In genomic region chr16:4288148-4288921, GRCh38 we compare ENCODE assay signal across 8 cellular contexts. TPM values are rescaled to one million over a fixed set of nuclear protein-coding genes. Genes with fewer than 3 reads are reported as not detected.
DNase-seq lines count a peak whose midpoint lies in the region; ATAC-seq and TF ChIP-seq lines count a peak whose summit lies in the region.

No MANE protein-coding gene starts in this region.

- no peaks in the 10 kb centered on the region for H3K36me3 Mint-ChIP-seq in activated CD8-positive, alpha-beta memory T cell treated with anti-CD3 and anti-CD28 coated beads, Interleukin-2, amount 10 ng/mL, durations not matched to agents 7 days and 5 days
- H3K36me3 Mint-ChIP-seq in naive thymus-derived CD4-positive, alpha-beta T cell = no peaks in the 10 kb centered on the region
- H3K36me3 Mint-ChIP-seq in stimulated activated memory B cell treated with anti-CD40 and anti-IgM and Interleukin-4, amounts not matched to agents 10 μg/mL and 1 μg/mL and 100 μg/mL, for 72 hours = no peaks in the 10 kb centered on the region

- H3K27ac ChIP-seq in naive thymus-derived CD4-positive, alpha-beta T cell (ENCODE audit: low read depth, low read length) = no peak overlapping the region

- H3K27ac Mint-ChIP-seq in activated CD8-positive, alpha-beta memory T cell treated with anti-CD3 and anti-CD28 coated beads, Interleukin-2, amount 10 ng/mL, durations not matched to agents 7 days and 5 days = no peak overlapping the region
- H3K27ac Mint-ChIP-seq in naive thymus-derived CD4-positive, alpha-beta T cell = peak overlapping the region in 2 of 9 donors; percentile 18 to 49
- no peak overlapping the region for H3K27ac Mint-ChIP-seq in stimulated activated memory B cell treated with anti-CD40 and anti-IgM and Interleukin-4, amounts not matched to agents 10 μg/mL and 1 μg/mL and 100 μg/mL, for 72 hours

- no peaks in the 10 kb centered on the region for H3K9me3 Mint-ChIP-seq in activated CD8-positive, alpha-beta memory T cell treated with anti-CD3 and anti-CD28 coated beads, Interleukin-2, amount 10 ng/mL, durations not matched to agents 7 days and 5 days (ENCODE audit: low read depth)
- H3K9me3 Mint-ChIP-seq in naive thymus-derived CD4-positive, alpha-beta T cell = no peaks in the 10 kb centered on the region
- H3K9me3 Mint-ChIP-seq in stimulated activated memory B cell treated with anti-CD40 and anti-IgM and Interleukin-4, amounts not matched to agents 10 μg/mL and 1 μg/mL and 100 μg/mL, for 72 hours = no peaks in the 10 kb centered on the region

- peaks cover 6 to 7% of the 10 kb centered on the region in 2 donors for H3K4me1 ChIP-seq in naive thymus-derived CD4-positive, alpha-beta T cell (ENCODE audit: control insufficient read depth in 2 of 2, insufficient read depth in 2 of 2, low read length in 2 of 2)

- POLR2A ChIA-PET in naive thymus-derived CD4-positive, alpha-beta T cell (lab: Charles Lee) = interaction anchor here (1.2 kb wide), 1 partner anchor 37 kb away, joined by 3 read pairs; no protein-coding TSS in a partner anchor

- CTCF ChIA-PET in activated CD8-positive, alpha-beta memory T cell treated with anti-CD3 and anti-CD28 coated beads, Interleukin-2, amount 10 ng/mL, durations not matched to agents 7 days and 5 days (lab: Charles Lee) = interaction anchor here (0.6 to 3.5 kb wide), 23 partner anchors 9 to 217 kb away, joined by 3 to 101 read pairs (median 5); partner anchors contain the start of genes GLIS2 and TFAP4
- CTCF ChIA-PET in naive thymus-derived CD4-positive, alpha-beta T cell (lab: Charles Lee) = interaction anchor here (0.6 to 3.6 kb wide), 13 partner anchors 10 to 733 kb away, joined by 3 to 21 read pairs (median 4); no protein-coding TSS in a partner anchor

- H3K4me3 Mint-ChIP-seq in activated CD8-positive, alpha-beta memory T cell treated with anti-CD3 and anti-CD28 coated beads, Interleukin-2, amount 10 ng/mL, durations not matched to agents 7 days and 5 days = no peak overlapping the region
- H3K4me3 Mint-ChIP-seq in naive thymus-derived CD4-positive, alpha-beta T cell = peak overlapping the region in 1 of 10 donors; percentile 53
- no peak overlapping the region for H3K4me3 Mint-ChIP-seq in stimulated activated memory B cell treated with anti-CD40 and anti-IgM and Interleukin-4, amounts not matched to agents 10 μg/mL and 1 μg/mL and 100 μg/mL, for 72 hours

- no peaks in the 10 kb centered on the region for H3K27me3 ChIP-seq in naive thymus-derived CD4-positive, alpha-beta T cell (ENCODE audit: control insufficient read depth in 2 of 2, insufficient read depth in 2 of 2, low read length in 2 of 2)

- peaks cover 5% of the 10 kb centered on the region for H3K27me3 Mint-ChIP-seq in activated CD8-positive, alpha-beta memory T cell treated with anti-CD3 and anti-CD28 coated beads, Interleukin-2, amount 10 ng/mL, durations not matched to agents 7 days and 5 days
- peaks cover 5 to 23% (median 11%) of the 10 kb centered on the region in 5 donors for H3K27me3 Mint-ChIP-seq in naive thymus-derived CD4-positive, alpha-beta T cell
- peaks cover 77% of the 10 kb centered on the region for H3K27me3 Mint-ChIP-seq in stimulated activated memory B cell treated with anti-CD40 and anti-IgM and Interleukin-4, amounts not matched to agents 10 μg/mL and 1 μg/mL and 100 μg/mL, for 72 hours

- ATAC-seq in activated CD8-positive, alpha-beta memory T cell treated with anti-CD3 and anti-CD28 coated beads, Interleukin-2, amount 10 ng/mL, durations not matched to agents 7 days and 5 days = peak; percentile 98
- peak; percentile 96 for ATAC-seq in naive thymus-derived CD4-positive, alpha-beta T cell
- ATAC-seq in stimulated activated memory B cell treated with anti-CD40 and anti-IgM and Interleukin-4, amounts not matched to agents 10 μg/mL and 1 μg/mL and 100 μg/mL, for 72 hours = peak; percentile 94
- no peak for ATAC-seq in GM18861 (IDR thresholded peaks at IDR 0.05; ENCODE audit: unreplicated experiment)

- no peaks in the 10 kb centered on the region for H3K36me3 ChIP-seq in naive thymus-derived CD4-positive, alpha-beta T cell (ENCODE audit: control insufficient read depth in 2 of 3, insufficient read depth in 3 of 3, low read length in 3 of 3)

- TF ChIP-seq CTCF in HFF-Myc (IDR thresholded peaks at IDR 0.05; ENCODE audit: low read depth, low read length, missing control alignments) = peak; percentile 98

- H3K4me1 Mint-ChIP-seq in activated CD8-positive, alpha-beta memory T cell treated with anti-CD3 and anti-CD28 coated beads, Interleukin-2, amount 10 ng/mL, durations not matched to agents 7 days and 5 days = peaks cover 9% of the 10 kb centered on the region
- H3K4me1 Mint-ChIP-seq in naive thymus-derived CD4-positive, alpha-beta T cell = peaks cover 4 to 11% (median 5%) of the 10 kb centered on the region in 7 donors
- H3K4me1 Mint-ChIP-seq in stimulated activated memory B cell treated with anti-CD40 and anti-IgM and Interleukin-4, amounts not matched to agents 10 μg/mL and 1 μg/mL and 100 μg/mL, for 72 hours = peaks cover 19% of the 10 kb centered on the region

- intact Hi-C loops in naive thymus-derived CD4-positive, alpha-beta T cell (cut with micrococcal nuclease) = loop anchor here (1.0 to 2.0 kb wide), 6 partner anchors 18 to 297 kb away; no protein-coding TSS in a partner anchor

- DNase-seq in GDM1 (lab: John Stamatoyannopoulos, UW) (peak; percentile 35), HFF-Myc (ENCODE audit: extremely low read depth, low read depth) (no peak), NCI-H774 (lab: John Stamatoyannopoulos, UW) (peak; percentile 62), epidermal melanocyte (ENCODE audit: insufficient read length, low spot score) (peak; percentile 76)
- DNase-seq in activated CD8-positive, alpha-beta memory T cell treated with anti-CD3 and anti-CD28 coated beads, Interleukin-2, amount 10 ng/mL, durations not matched to agents 7 days and 5 days = peak; percentile 84
- peak; percentile 61 to 86 (median 76) for DNase-seq in naive thymus-derived CD4-positive, alpha-beta T cell

- no peaks in the 10 kb centered on the region for H3K9me3 ChIP-seq in naive thymus-derived CD4-positive, alpha-beta T cell (ENCODE audit: control insufficient read depth in 2 of 3, low read length in 3 of 3)

- no peak overlapping the region for H3K4me3 ChIP-seq in HFF-Myc (replicated peaks; ENCODE audit: low read depth, low read length)
- no peak overlapping the region for H3K4me3 ChIP-seq in naive thymus-derived CD4-positive, alpha-beta T cell (ENCODE audit: low read length)

RNA-seq across cellular contexts. Expression of gene TFAP4, which starts 15.5 kb away (rescaled TPM):
- total RNA-seq in activated CD8-positive, alpha-beta memory T cell treated with anti-CD3 and anti-CD28 coated beads, Interleukin-2, amount 10 ng/mL, durations not matched to agents 7 days and 5 days = 10 to 100 TPM; 18.0 to 27.2 TPM
- total RNA-seq in naive thymus-derived CD4-positive, alpha-beta T cell = 10 to 100 TPM; 14.9 to 35.8 (median 25.3) TPM
- polyA plus RNA-seq in naive thymus-derived CD4-positive, alpha-beta T cell = 1 to 10 TPM; 1.3 to 2.1 TPM

RNA-seq across cellular contexts. Expression of gene GLIS2, which starts 27.5 kb away (rescaled TPM):
- under 1 TPM; 0.55 to 0.63 TPM for total RNA-seq in activated CD8-positive, alpha-beta memory T cell treated with anti-CD3 and anti-CD28 coated beads, Interleukin-2, amount 10 ng/mL, durations not matched to agents 7 days and 5 days
- total RNA-seq in naive thymus-derived CD4-positive, alpha-beta T cell = under 1 TPM in 1 of 5 experiments, not detected in 4; 0.53 TPM
- polyA plus RNA-seq in naive thymus-derived CD4-positive, alpha-beta T cell = not detected

RNA-seq across cellular contexts. Expression of gene SRL, which starts 46.5 kb away (rescaled TPM):
- not detected for total RNA-seq in activated CD8-positive, alpha-beta memory T cell treated with anti-CD3 and anti-CD28 coated beads, Interleukin-2, amount 10 ng/mL, durations not matched to agents 7 days and 5 days
- not detected for total RNA-seq in naive thymus-derived CD4-positive, alpha-beta T cell
- polyA plus RNA-seq in naive thymus-derived CD4-positive, alpha-beta T cell = not detected
